In the genomic region with DNA sequence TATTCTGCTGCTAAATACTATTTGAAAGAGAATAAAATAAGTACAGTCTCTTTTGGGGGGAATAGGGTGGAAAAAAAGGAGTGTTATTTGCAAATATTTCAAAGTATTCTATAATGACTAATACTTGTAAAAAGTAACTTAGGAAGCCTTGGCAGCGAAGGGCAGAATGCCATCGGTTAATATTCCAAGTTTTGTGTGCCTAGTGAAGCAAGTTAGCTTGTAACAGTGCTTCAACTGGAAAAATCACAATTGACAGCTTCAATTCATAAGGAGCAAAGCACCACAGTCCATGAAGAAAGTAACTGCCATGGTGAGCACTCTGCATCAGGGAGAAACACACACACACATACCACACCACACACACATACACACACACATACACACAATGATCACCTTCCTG, we compare ENCODE assay signal across 3 cellular contexts.
TF ChIP-seq lines count a peak whose summit lies in the region.

No MANE protein-coding gene starts in this region.

TF ChIP-seq in SK-N-SH, 30 proteins besides CTCF, POLR2A, EP300 and RAD21:
- TF ChIP-seq SMC3 (IDR thresholded peaks at IDR 0.05; ENCODE audit: low read depth, low read length): no peak
- TF ChIP-seq YY1 (IDR thresholded peaks at IDR 0.05; ENCODE audit: low read depth): no peak
- no peak for TF ChIP-seq MXI1 (IDR thresholded peaks at IDR 0.05; ENCODE audit: low read depth, low read length)
- no peak for TF ChIP-seq JUND (IDR thresholded peaks at IDR 0.05)
- no peak for TF ChIP-seq FOXM1 (IDR thresholded peaks at IDR 0.05; ENCODE audit: low read depth)
- no peak for TF ChIP-seq NFIC (IDR thresholded peaks at IDR 0.05; ENCODE audit: borderline replicate concordance)
- TF ChIP-seq CHD2 (IDR thresholded peaks at IDR 0.05; ENCODE audit: low read length, partially characterized antibody): no peak
- TF ChIP-seq NRF1 (IDR thresholded peaks at IDR 0.05; ENCODE audit: low read depth, low read length): no peak
- no peak for TF ChIP-seq EZH2phosphoT487 (IDR thresholded peaks at IDR 0.05; ENCODE audit: borderline replicate concordance, low read depth)

TF ChIP-seq in SK-N-SH treated with all-trans-retinoic acid at 6 μM for 48 hours, 23 proteins besides CTCF, POLR2A, EP300 and RAD21:
- TF ChIP-seq TSHZ2 (CRISPR knock-in tag; IDR thresholded peaks at IDR 0.05) (no peak), GLIS3 (CRISPR knock-in tag; IDR thresholded peaks at IDR 0.05) (no peak), ZNF8 (CRISPR knock-in tag; IDR thresholded peaks at IDR 0.05) (no peak), ZFP3 (CRISPR knock-in tag; IDR thresholded peaks at IDR 0.05) (no peak), ISL1 (CRISPR knock-in tag; IDR thresholded peaks at IDR 0.05) (no peak), BACH2 (CRISPR knock-in tag; IDR thresholded peaks at IDR 0.05; ENCODE audit: borderline replicate concordance) (no peak), ARNTL (CRISPR knock-in tag; IDR thresholded peaks at IDR 0.05; ENCODE audit: borderline replicate concordance, low read depth) (no peak), ESRRG (CRISPR knock-in tag; IDR thresholded peaks at IDR 0.05) (no peak), TOX (CRISPR knock-in tag; IDR thresholded peaks at IDR 0.05; ENCODE audit: borderline replicate concordance) (no peak), TCF4 (CRISPR knock-in tag; IDR thresholded peaks at IDR 0.05; ENCODE audit: borderline replicate concordance) (no peak), ZFP30 (CRISPR knock-in tag; IDR thresholded peaks at IDR 0.05) (no peak), RARB (CRISPR knock-in tag; IDR thresholded peaks at IDR 0.05) (no peak), ZNF565 (CRISPR knock-in tag; conservative IDR thresholded peaks at IDR 0.05; ENCODE audit: low read depth) (no peak)
- TF ChIP-seq, protein P1, sequence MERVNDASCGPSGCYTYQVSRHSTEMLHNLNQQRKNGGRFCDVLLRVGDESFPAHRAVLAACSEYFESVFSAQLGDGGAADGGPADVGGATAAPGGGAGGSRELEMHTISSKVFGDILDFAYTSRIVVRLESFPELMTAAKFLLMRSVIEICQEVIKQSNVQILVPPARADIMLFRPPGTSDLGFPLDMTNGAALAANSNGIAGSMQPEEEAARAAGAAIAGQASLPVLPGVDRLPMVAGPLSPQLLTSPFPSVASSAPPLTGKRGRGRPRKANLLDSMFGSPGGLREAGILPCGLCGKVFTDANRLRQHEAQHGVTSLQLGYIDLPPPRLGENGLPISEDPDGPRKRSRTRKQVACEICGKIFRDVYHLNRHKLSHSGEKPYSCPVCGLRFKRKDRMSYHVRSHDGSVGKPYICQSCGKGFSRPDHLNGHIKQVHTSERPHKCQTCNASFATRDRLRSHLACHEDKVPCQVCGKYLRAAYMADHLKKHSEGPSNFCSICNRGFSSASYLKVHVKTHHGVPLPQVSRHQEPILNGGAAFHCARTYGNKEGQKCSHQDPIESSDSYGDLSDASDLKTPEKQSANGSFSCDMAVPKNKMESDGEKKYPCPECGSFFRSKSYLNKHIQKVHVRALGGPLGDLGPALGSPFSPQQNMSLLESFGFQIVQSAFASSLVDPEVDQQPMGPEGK (CRISPR knock-in tag; IDR thresholded peaks at IDR 0.05; ENCODE audit: borderline replicate concordance): no peak

TF ChIP-seq in H1, 55 proteins besides CTCF, POLR2A, EP300 and RAD21:
- TF ChIP-seq SP1 (IDR thresholded peaks at IDR 0.05; ENCODE audit: low read depth, low read length) (0 out of 2 replicates have a peak, but pooled peaks have one; percentile 7), TEAD4 (IDR thresholded peaks at IDR 0.05; ENCODE audit: low read depth, low read length) (peak; percentile 58), ATF2 (IDR thresholded peaks at IDR 0.05; ENCODE audit: low read length) (no peak)
